18 cellular contexts compared by ENCODE assay signal in the genomic region with DNA sequence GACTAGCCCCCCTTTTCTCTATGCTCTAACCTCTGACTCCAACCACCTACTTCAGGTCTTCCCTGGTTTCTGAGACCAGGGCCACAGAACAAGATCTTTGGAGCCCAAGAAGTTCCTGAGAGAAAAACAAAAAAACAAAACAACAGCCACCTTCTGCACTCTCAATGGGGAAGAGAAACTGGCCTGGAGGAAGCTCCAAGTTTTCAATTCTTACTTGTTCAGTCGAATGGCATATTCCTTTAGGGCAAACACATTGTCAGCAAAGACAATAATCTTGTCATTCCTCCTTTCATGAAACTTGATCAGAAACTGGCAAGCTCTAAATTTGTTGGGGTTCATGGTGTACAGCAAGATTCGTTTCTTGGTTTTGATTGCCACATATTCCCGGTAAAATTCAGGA. TPM values are rescaled to one million over a fixed set of nuclear protein-coding genes. Genes with fewer than 3 reads are reported as not detected.
A peak's percentile ranks its signal among the peaks of the same experiment; 100 is the strongest.
DNase-seq lines count a peak whose midpoint lies in the region; ATAC-seq and TF ChIP-seq lines count a peak whose summit lies in the region.
"Had no signal": no experiment of that assay in that cellular context is flagged by ENCODE, and none has a peak within 500 bp of the region (broad histone marks: within the 10 kb centered on the region; RNA-seq: fewer than 3 reads in every experiment).

No MANE protein-coding gene starts in this region.

- peaks cover 0 to 15% (median 0%) of the 10 kb centered on the region in 12 donors for H3K4me1 ChIP-seq in heart left ventricle
- no peaks in the 10 kb centered on the region for H3K4me1 ChIP-seq in breast epithelium
- H3K4me1 ChIP-seq: SJSA1 had no signal

- peak; percentile 6 for ATAC-seq in Right ventricle myocardium inferior
- ATAC-seq in heart left ventricle, result no peak
- ATAC-seq in sciatic nerve, result peak; percentile 28
- no peak for ATAC-seq in HG03442 (IDR thresholded peaks at IDR 0.05; ENCODE audit: unreplicated experiment)

- TF ChIP-seq CTCF in heart left ventricle (IDR thresholded peaks at IDR 0.05) (no peak), breast epithelium (IDR thresholded peaks at IDR 0.05) (no peak)

- no peaks in the 10 kb centered on the region for H3K27me3 ChIP-seq in heart left ventricle
- no peaks in the 10 kb centered on the region for H3K27me3 ChIP-seq in breast epithelium
- H3K27me3 ChIP-seq: SJSA1 had no signal

- TF ChIP-seq POLR2A in heart left ventricle (IDR thresholded peaks at IDR 0.05), result no peak
- TF ChIP-seq POLR2A in breast epithelium (IDR thresholded peaks at IDR 0.05), result no peak

- H3K4me3 ChIP-seq in heart left ventricle (no peak overlapping the region), breast epithelium (no peak overlapping the region)
- H3K4me3 ChIP-seq: GM23248, SJSA1 had no signal

- peaks cover 0 to 8% (median 0%) of the 10 kb centered on the region in 12 donors for H3K9me3 ChIP-seq in heart left ventricle
- no peaks in the 10 kb centered on the region for H3K9me3 ChIP-seq in breast epithelium
- H3K9me3 ChIP-seq: SJSA1 had no signal

- peaks cover 0 to 100% (median 95%) of the 10 kb centered on the region in 9 donors for H3K36me3 ChIP-seq in heart left ventricle
- H3K36me3 ChIP-seq in breast epithelium, result peaks cover 18% of the 10 kb centered on the region

- DNase-seq in Right ventricle myocardium inferior (ENCODE audit: missing footprints), result no peak
- DNase-seq in heart left ventricle, result no peak
- peak; percentile 51 for DNase-seq in MV-4-11 (lab: John Stamatoyannopoulos, UW)
- DNase-seq in caudate nucleus (lab: John Stamatoyannopoulos, UW), result no peak
- no peak for DNase-seq in sciatic nerve (ENCODE audit: low spot score)
- no peak for DNase-seq in breast epithelium (ENCODE audit: low spot score in 2 of 2)
- DNase-seq in NCI-H1048 (lab: John Stamatoyannopoulos, UW), result no peak
- DNase-seq: CD4-positive, CD25-positive, alpha-beta regulatory T cell; DMS79 treated with DMSO at 0.1 percent for 48 hours; GM23248; KG1; NCI-H187 treated with DMSO at 0.1 percent for 48 hours; NCI-H446; NCI-H82; RPMI8226 had no signal

- intact Hi-C loops in Right ventricle myocardium inferior (cut with DNase I), result no loop called here
- intact Hi-C loops in heart left ventricle (cut with DNase I), result no loop called here
- intact Hi-C loops in sciatic nerve (cut with DNase I), result no loop called here
- intact Hi-C loops in breast epithelium (cut with DNase I; ENCODE audit: low total_unique reads), result no loop called here

- H3K27ac ChIP-seq in heart left ventricle (peak overlapping the region in 1 of 12 donors; percentile 81), caudate nucleus (ENCODE audit: low read depth, low read length) (peak overlapping the region; percentile 41), breast epithelium (peak overlapping the region in 1 of 2 donors; percentile 19)
- H3K27ac ChIP-seq: GM23248, SJSA1 had no signal

- WGBS in heart left ventricle, 4 donors, result 87 to 93% (median 89%) methylated on average over 3 of the region's 3 CpGs

RNA-seq across cellular contexts. Expression of a gene that starts 15.0 kb away (rescaled TPM):
- 21.2 TPM for total RNA-seq in Right ventricle myocardium inferior
- 10 to 100 TPM; 18.1 to 27.9 (median 23.1) TPM for total RNA-seq in heart left ventricle
- 10 to 100 TPM; 12.6 to 33.1 TPM for polyA plus RNA-seq in heart left ventricle
- total RNA-seq in sciatic nerve, result 42.6 TPM
- total RNA-seq in breast epithelium, result 10 to 100 TPM; 37.3 to 55.2 (median 41.0) TPM

RNA-seq across cellular contexts. Expression of a gene that starts 58.9 kb away (rescaled TPM):
- 0.05 TPM for total RNA-seq in Right ventricle myocardium inferior
- total RNA-seq in heart left ventricle, result under 1 TPM in 2 of 9 donors, not detected in 7; 0.12 to 0.44 TPM
- under 1 TPM in 1 of 2 donors, not detected in 1; 0.06 TPM for polyA plus RNA-seq in heart left ventricle
- 0.31 TPM for total RNA-seq in sciatic nerve
- total RNA-seq in breast epithelium, result under 1 TPM; 0.29 to 0.48 (median 0.33) TPM
- total RNA-seq: CD4-positive, CD25-positive, alpha-beta regulatory T cell; OCI-LY7 had no signal
- polyA plus RNA-seq: CD4-positive, CD25-positive, alpha-beta regulatory T cell had no signal

Comparison
In these comparisons a context has a peak if more than half of its experiments do, and no peak if none do; other contexts are left out.
1. ATAC-seq: peak in Right ventricle myocardium inferior (single experiment) and sciatic nerve (single experiment); none in heart left ventricle (0 of 4) and HG03442 (single experiment).